Comparison of ENCODE assay signal across 1 cellular context in the genomic region with DNA sequence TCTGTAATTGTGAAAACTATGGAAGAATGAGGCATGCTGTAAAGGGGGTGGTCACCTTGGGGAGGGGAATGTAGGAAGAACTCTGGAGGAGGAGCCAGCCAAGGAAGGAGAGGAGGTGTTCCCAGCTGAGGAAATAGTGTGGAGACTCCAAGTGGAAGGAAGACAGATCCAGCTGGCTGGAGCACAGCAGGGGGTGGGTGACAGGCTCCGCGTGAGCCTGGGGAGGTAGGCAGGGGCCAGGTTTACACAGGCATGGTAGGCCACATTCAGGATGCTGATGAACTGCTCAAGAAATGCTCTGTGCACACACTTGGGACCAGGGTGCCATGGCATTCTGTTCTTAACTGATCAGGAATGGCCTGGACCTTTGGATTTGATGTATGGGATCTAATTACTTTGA.
TF ChIP-seq lines count a peak whose summit lies in the region.

No MANE protein-coding gene starts in this region.

TF ChIP-seq in HEK293, 187 proteins besides CTCF, POLR2A, EP300 and RAD21 (continued from another document):
- TF ChIP-seq, protein P1, sequence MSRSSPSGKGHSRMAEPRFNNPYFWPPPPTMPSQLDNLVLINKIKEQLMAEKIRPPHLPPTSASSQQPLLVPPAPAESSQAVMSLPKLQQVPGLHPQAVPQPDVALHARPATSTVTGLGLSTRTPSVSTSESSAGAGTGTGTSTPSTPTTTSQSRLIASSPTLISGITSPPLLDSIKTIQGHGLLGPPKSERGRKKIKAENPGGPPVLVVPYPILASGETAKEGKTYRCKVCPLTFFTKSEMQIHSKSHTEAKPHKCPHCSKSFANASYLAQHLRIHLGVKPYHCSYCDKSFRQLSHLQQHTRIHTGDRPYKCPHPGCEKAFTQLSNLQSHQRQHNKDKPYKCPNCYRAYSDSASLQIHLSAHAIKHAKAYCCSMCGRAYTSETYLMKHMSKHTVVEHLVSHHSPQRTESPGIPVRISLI (tag by site-specific recombination; IDR thresholded peaks at IDR 0.05): no peak
- no peak for TF ChIP-seq ZNF514 (tag by site-specific recombination; IDR thresholded peaks at IDR 0.05)
- no peak for TF ChIP-seq ZNF175 (tag by site-specific recombination; IDR thresholded peaks at IDR 0.05)
- TF ChIP-seq ZNF23 (tag by site-specific recombination; IDR thresholded peaks at IDR 0.05; ENCODE audit: borderline replicate concordance): no peak
- no peak for TF ChIP-seq ZNF521 (tag by site-specific recombination; IDR thresholded peaks at IDR 0.05)
- peak; percentile 24; the same call in 1 of the 2 replicates for TF ChIP-seq ZIC2 (tag by site-specific recombination; IDR thresholded peaks at IDR 0.05)
- TF ChIP-seq, protein P2, sequence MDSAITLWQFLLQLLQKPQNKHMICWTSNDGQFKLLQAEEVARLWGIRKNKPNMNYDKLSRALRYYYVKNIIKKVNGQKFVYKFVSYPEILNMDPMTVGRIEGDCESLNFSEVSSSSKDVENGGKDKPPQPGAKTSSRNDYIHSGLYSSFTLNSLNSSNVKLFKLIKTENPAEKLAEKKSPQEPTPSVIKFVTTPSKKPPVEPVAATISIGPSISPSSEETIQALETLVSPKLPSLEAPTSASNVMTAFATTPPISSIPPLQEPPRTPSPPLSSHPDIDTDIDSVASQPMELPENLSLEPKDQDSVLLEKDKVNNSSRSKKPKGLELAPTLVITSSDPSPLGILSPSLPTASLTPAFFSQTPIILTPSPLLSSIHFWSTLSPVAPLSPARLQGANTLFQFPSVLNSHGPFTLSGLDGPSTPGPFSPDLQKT (IDR thresholded peaks at IDR 0.05; ENCODE audit: borderline replicate concordance, low read depth, low read length): no peak
- TF ChIP-seq ZNF670 (tag by site-specific recombination; IDR thresholded peaks at IDR 0.05; ENCODE audit: low read depth): no peak
- TF ChIP-seq ZNF600 (tag by site-specific recombination; IDR thresholded peaks at IDR 0.05): no peak
